ENCODE assay signal across 19 cellular contexts in genomic region chr9:131101207-131101964, GRCh38. TPM values are rescaled to one million over a fixed set of nuclear protein-coding genes. Genes with fewer than 3 reads are reported as not detected.
"Had no signal": no experiment of that assay in that cellular context is flagged by ENCODE, and none has a peak within 500 bp of the region (broad histone marks: within the 10 kb centered on the region; RNA-seq: fewer than 3 reads in every experiment).

No MANE protein-coding gene starts in this region.

- H3K36me3 ChIP-seq: left lung, prostate gland had no signal

- H3K27ac Mint-ChIP-seq: activated CD4-positive, alpha-beta T cell treated with anti-CD3 and anti-CD28 coated beads, Interleukin-2, amount 10 ng/mL, durations not matched to agents 24 days and 14 days; activated CD8-positive, alpha-beta T cell treated with anti-CD3 and anti-CD28 coated beads, Interleukin-2, amount 10 ng/mL, durations not matched to agents 7 days and 5 days; activated naive CD8-positive, alpha-beta T cell; memory B cell; natural killer cell; stimulated activated naive CD8-positive, alpha-beta T cell treated with anti-CD3 and anti-CD28 coated beads, Interleukin-15, Interleukin-2, amounts not matched to agents 100 ng/mL and 50 ng/mL, for 24 hours; T-helper 1 cell treated with Interleukin-12 subunit alpha and Interleukin-12 subunit beta and Interleukin-4 antibody, amounts not matched to agents 30 μg/mL and 1 μg/mL, for 36 hours had no signal

- H3K9me3 ChIP-seq: body of pancreas, esophagus squamous epithelium, left lung, prostate gland had no signal

- H3K27me3 ChIP-seq: body of pancreas had no signal

- H3K4me1 Mint-ChIP-seq: activated CD4-positive, alpha-beta T cell treated with anti-CD3 and anti-CD28 coated beads, Interleukin-2, amount 10 ng/mL, durations not matched to agents 24 days and 14 days; natural killer cell had no signal

- H3K4me1 ChIP-seq: prostate gland had no signal

- H3K27ac ChIP-seq: body of pancreas, esophagus squamous epithelium, left lung, prostate gland, skin epidermis had no signal

- H3K9me3 Mint-ChIP-seq: activated CD4-positive, alpha-beta T cell treated with anti-CD3 and anti-CD28 coated beads, Interleukin-2, amount 10 ng/mL, durations not matched to agents 24 days and 14 days; central memory CD8-positive, alpha-beta T cell; memory B cell; natural killer cell; stimulated activated naive CD8-positive, alpha-beta T cell treated with anti-CD3 and anti-CD28 coated beads, Interleukin-15, Interleukin-2, amounts not matched to agents 100 ng/mL and 50 ng/mL, for 24 hours; T-helper 1 cell treated with Interleukin-12 subunit alpha and Interleukin-12 subunit beta and Interleukin-4 antibody, amounts not matched to agents 30 μg/mL and 1 μg/mL, for 36 hours had no signal

- ATAC-seq: activated CD8-positive, alpha-beta T cell treated with anti-CD3 and anti-CD28 coated beads, Interleukin-2, amount 10 ng/mL, durations not matched to agents 7 days and 5 days; body of pancreas; left lung; natural killer cell had no signal

- DNase-seq: activated CD4-positive, alpha-beta T cell treated with anti-CD3 and anti-CD28 coated beads, Interleukin-2, amount 10 ng/mL, durations not matched to agents 24 days and 14 days; activated CD8-positive, alpha-beta T cell treated with anti-CD3 and anti-CD28 coated beads, Interleukin-2, amount 10 ng/mL, durations not matched to agents 7 days and 5 days; activated gamma-delta T cell treated with Interleukin-2 at 50 U/mL for 16 hours; amygdala; body of pancreas; effector CD4-positive, alpha-beta T cell; esophagus squamous epithelium; head of caudate nucleus; left lung; natural killer cell; occipital lobe; right cardiac atrium had no signal

- H3K4me3 Mint-ChIP-seq: activated CD4-positive, alpha-beta T cell treated with anti-CD3 and anti-CD28 coated beads, Interleukin-2, amount 10 ng/mL, durations not matched to agents 24 days and 14 days; activated CD8-positive, alpha-beta T cell treated with anti-CD3 and anti-CD28 coated beads, Interleukin-2, amount 10 ng/mL, durations not matched to agents 7 days and 5 days; activated naive CD8-positive, alpha-beta T cell; central memory CD8-positive, alpha-beta T cell; memory B cell; natural killer cell; stimulated activated naive CD8-positive, alpha-beta T cell treated with anti-CD3 and anti-CD28 coated beads, Interleukin-15, Interleukin-2, amounts not matched to agents 100 ng/mL and 50 ng/mL, for 24 hours; T-helper 1 cell treated with Interleukin-12 subunit alpha and Interleukin-12 subunit beta and Interleukin-4 antibody, amounts not matched to agents 30 μg/mL and 1 μg/mL, for 36 hours had no signal

- H3K4me3 ChIP-seq: body of pancreas, esophagus squamous epithelium, left lung, prostate gland, skin epidermis had no signal

- H3K36me3 Mint-ChIP-seq: activated naive CD8-positive, alpha-beta T cell; memory B cell; natural killer cell had no signal

RNA-seq across cellular contexts. Expression of gene AIF1L, which starts 5.1 kb away (rescaled TPM):
- total RNA-seq: natural killer cell had no signal
